In the genomic region with DNA sequence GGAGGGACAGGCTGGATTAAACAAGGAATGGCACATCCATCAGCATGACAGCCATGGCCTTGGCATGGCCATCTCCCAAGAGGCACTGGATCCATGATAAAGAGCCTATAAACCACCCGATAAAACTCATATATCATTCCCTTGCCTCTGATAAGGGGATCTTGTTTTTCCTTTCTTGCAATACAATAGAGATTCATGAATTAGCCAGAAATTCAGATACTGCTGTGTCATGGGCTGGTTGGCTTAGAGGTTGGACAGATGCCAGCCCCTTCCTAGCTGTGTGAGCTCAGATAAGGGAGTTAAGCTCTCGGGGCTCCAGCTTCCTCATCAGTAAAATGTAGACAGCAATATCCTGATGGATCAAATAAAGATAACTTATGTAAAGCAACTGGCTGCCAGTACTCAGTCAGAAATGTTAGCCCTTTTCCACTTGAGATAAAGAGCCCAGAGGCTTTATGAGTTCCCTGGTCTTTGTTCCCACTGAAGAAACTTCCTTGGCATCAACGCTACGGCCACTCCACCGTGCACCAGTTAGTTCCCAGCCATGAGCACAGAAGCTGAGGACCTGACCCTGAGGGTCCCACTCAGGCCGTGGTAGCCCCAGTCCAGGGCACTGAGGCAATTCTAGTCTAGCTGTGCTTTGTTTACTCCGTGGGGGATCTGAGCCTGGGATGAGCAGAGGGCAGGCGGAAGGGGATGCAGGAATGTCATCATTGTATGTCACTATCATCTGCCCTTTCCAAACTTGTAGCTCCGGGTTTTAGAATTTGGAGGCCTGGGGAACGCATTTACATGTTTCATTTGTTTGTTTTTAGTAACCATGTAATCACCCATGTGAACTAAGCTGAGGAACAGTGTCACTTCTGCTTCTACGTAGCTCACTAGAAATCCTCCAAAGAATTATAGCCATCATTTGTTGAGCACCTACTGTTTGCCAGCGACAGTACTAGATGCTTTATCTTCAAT, we compare ENCODE assay signal across 1 cellular context.
TF ChIP-seq lines count a peak whose summit lies in the region.

No MANE protein-coding gene starts in this region.

TF ChIP-seq in HEK293, 187 proteins besides CTCF, POLR2A, EP300 and RAD21 (continued from another document and continues in another):
- TF ChIP-seq ZNF335 (tag by site-specific recombination; conservative IDR thresholded peaks at IDR 0.05) (peak; percentile 38; the same call in 1 of the 2 replicates), ZNF48 (tag by site-specific recombination; IDR thresholded peaks at IDR 0.05) (no peak), ZNF560 (tag by site-specific recombination; IDR thresholded peaks at IDR 0.05; ENCODE audit: borderline replicate concordance) (no peak), ZNF266 (tag by site-specific recombination; IDR thresholded peaks at IDR 0.05; ENCODE audit: low read depth) (no peak), PRDM6 (tag by site-specific recombination; IDR thresholded peaks at IDR 0.05) (peak; percentile 98), KLF17 (tag by site-specific recombination; IDR thresholded peaks at IDR 0.05) (no peak), ATF2 (tag by site-specific recombination; IDR thresholded peaks at IDR 0.05; ENCODE audit: low read depth) (no peak), GLIS1 (tag by site-specific recombination; IDR thresholded peaks at IDR 0.05) (no peak), ZNF510 (tag by site-specific recombination; IDR thresholded peaks at IDR 0.05; ENCODE audit: insufficient replicate concordance) (no peak), PRDM1 (tag by site-specific recombination; IDR thresholded peaks at IDR 0.05) (no peak), ZNF600 (tag by site-specific recombination; IDR thresholded peaks at IDR 0.05) (peak; percentile 47; the same call in 1 of the 2 replicates), ZNF530 (tag by site-specific recombination; IDR thresholded peaks at IDR 0.05; ENCODE audit: low read depth) (no peak), ZFP69B (tag by site-specific recombination; IDR thresholded peaks at IDR 0.05) (no peak), ZXDB (tag by site-specific recombination; IDR thresholded peaks at IDR 0.05) (peak; percentile 97), ZNF175 (tag by site-specific recombination; IDR thresholded peaks at IDR 0.05) (no peak), ZNF423 (tag by site-specific recombination; IDR thresholded peaks at IDR 0.05) (no peak), ZNF433 (tag by site-specific recombination; IDR thresholded peaks at IDR 0.05; ENCODE audit: low read depth) (no peak), BCL11A (tag by site-specific recombination; IDR thresholded peaks at IDR 0.05; ENCODE audit: low read depth) (no peak), ZNF521 (tag by site-specific recombination; IDR thresholded peaks at IDR 0.05) (no peak), ZNF701 (tag by site-specific recombination; IDR thresholded peaks at IDR 0.05) (no peak), ZNF843 (tag by site-specific recombination; IDR thresholded peaks at IDR 0.05) (peak; percentile 99), GLI4 (tag by site-specific recombination; IDR thresholded peaks at IDR 0.05) (no peak), ZNF174 (tag by site-specific recombination; IDR thresholded peaks at IDR 0.05) (no peak), ZNF239 (tag by site-specific recombination; IDR thresholded peaks at IDR 0.05) (no peak), ZNF248 (tag by site-specific recombination; IDR thresholded peaks at IDR 0.05) (no peak)
- TF ChIP-seq, protein P1, sequence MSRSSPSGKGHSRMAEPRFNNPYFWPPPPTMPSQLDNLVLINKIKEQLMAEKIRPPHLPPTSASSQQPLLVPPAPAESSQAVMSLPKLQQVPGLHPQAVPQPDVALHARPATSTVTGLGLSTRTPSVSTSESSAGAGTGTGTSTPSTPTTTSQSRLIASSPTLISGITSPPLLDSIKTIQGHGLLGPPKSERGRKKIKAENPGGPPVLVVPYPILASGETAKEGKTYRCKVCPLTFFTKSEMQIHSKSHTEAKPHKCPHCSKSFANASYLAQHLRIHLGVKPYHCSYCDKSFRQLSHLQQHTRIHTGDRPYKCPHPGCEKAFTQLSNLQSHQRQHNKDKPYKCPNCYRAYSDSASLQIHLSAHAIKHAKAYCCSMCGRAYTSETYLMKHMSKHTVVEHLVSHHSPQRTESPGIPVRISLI (tag by site-specific recombination; IDR thresholded peaks at IDR 0.05) = no peak
- TF ChIP-seq, protein P2, sequence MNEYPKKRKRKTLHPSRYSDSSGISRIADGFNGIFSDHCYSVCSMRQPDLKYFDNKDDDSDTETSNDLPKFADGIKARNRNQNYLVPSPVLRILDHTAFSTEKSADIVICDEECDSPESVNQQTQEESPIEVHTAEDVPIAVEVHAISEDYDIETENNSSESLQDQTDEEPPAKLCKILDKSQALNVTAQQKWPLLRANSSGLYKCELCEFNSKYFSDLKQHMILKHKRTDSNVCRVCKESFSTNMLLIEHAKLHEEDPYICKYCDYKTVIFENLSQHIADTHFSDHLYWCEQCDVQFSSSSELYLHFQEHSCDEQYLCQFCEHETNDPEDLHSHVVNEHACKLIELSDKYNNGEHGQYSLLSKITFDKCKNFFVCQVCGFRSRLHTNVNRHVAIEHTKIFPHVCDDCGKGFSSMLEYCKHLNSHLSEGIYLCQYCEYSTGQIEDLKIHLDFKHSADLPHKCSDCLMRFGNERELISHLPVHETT (tag by site-specific recombination; IDR thresholded peaks at IDR 0.05) = 0 out of 2 replicates have a peak, but pooled peaks have one; percentile 19
- TF ChIP-seq, protein P3, sequence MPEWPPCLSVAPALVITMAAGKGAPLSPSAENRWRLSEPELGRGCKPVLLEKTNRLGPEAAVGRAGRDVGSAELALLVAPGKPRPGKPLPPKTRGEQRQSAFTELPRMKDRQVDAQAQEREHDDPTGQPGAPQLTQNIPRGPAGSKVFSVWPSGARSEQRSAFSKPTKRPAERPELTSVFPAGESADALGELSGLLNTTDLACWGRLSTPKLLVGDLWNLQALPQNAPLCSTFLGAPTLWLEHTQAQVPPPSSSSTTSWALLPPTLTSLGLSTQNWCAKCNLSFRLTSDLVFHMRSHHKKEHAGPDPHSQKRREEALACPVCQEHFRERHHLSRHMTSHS (tag by site-specific recombination; IDR thresholded peaks at IDR 0.05) = no peak
- TF ChIP-seq, protein P4, sequence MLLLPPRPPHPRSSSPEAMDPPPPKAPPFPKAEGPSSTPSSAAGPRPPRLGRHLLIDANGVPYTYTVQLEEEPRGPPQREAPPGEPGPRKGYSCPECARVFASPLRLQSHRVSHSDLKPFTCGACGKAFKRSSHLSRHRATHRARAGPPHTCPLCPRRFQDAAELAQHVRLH (tag by site-specific recombination; IDR thresholded peaks at IDR 0.05) = peak; percentile 80
- TF ChIP-seq, protein P5, sequence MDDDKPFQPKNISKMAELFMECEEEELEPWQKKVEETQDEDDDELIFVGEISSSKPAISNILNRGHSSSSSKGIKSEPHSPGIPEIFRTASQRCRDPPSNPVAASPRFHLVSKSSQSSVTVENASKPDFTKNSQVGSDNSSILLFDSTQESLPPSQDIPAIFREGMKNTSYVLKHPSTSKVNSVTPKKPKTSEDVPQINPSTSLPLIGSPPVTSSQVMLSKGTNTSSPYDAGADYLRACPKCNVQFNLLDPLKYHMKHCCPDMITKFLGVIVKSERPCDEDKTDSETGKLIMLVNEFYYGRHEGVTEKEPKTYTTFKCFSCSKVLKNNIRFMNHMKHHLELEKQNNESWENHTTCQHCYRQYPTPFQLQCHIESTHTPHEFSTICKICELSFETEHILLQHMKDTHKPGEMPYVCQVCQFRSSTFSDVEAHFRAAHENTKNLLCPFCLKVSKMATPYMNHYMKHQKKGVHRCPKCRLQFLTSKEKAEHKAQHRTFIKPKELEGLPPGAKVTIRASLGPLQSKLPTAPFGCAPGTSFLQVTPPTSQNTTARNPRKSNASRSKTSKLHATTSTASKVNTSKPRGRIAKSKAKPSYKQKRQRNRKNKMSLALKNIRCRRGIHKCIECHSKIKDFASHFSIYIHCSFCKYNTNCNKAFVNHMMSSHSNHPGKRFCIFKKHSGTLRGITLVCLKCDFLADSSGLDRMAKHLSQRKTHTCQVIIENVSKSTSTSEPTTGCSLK (tag by site-specific recombination; IDR thresholded peaks at IDR 0.05) = no peak
- TF ChIP-seq, protein P6, sequence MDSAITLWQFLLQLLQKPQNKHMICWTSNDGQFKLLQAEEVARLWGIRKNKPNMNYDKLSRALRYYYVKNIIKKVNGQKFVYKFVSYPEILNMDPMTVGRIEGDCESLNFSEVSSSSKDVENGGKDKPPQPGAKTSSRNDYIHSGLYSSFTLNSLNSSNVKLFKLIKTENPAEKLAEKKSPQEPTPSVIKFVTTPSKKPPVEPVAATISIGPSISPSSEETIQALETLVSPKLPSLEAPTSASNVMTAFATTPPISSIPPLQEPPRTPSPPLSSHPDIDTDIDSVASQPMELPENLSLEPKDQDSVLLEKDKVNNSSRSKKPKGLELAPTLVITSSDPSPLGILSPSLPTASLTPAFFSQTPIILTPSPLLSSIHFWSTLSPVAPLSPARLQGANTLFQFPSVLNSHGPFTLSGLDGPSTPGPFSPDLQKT (IDR thresholded peaks at IDR 0.05; ENCODE audit: borderline replicate concordance, low read depth, low read length) = no peak
- TF ChIP-seq, protein P7, sequence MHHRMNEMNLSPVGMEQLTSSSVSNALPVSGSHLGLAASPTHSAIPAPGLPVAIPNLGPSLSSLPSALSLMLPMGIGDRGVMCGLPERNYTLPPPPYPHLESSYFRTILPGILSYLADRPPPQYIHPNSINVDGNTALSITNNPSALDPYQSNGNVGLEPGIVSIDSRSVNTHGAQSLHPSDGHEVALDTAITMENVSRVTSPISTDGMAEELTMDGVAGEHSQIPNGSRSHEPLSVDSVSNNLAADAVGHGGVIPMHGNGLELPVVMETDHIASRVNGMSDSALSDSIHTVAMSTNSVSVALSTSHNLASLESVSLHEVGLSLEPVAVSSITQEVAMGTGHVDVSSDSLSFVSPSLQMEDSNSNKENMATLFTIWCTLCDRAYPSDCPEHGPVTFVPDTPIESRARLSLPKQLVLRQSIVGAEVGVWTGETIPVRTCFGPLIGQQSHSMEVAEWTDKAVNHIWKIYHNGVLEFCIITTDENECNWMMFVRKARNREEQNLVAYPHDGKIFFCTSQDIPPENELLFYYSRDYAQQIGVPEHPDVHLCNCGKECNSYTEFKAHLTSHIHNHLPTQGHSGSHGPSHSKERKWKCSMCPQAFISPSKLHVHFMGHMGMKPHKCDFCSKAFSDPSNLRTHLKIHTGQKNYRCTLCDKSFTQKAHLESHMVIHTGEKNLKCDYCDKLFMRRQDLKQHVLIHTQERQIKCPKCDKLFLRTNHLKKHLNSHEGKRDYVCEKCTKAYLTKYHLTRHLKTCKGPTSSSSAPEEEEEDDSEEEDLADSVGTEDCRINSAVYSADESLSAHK (tag by site-specific recombination; IDR thresholded peaks at IDR 0.05) = peak; percentile 83
- TF ChIP-seq, protein P8, sequence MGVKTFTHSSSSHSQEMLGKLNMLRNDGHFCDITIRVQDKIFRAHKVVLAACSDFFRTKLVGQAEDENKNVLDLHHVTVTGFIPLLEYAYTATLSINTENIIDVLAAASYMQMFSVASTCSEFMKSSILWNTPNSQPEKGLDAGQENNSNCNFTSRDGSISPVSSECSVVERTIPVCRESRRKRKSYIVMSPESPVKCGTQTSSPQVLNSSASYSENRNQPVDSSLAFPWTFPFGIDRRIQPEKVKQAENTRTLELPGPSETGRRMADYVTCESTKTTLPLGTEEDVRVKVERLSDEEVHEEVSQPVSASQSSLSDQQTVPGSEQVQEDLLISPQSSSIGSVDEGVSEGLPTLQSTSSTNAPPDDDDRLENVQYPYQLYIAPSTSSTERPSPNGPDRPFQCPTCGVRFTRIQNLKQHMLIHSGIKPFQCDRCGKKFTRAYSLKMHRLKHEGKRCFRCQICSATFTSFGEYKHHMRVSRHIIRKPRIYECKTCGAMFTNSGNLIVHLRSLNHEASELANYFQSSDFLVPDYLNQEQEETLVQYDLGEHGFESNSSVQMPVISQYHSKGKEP (tag by site-specific recombination; IDR thresholded peaks at IDR 0.05) = peak; percentile 72; the same call in 1 of the 2 replicates
